In the genomic region with DNA sequence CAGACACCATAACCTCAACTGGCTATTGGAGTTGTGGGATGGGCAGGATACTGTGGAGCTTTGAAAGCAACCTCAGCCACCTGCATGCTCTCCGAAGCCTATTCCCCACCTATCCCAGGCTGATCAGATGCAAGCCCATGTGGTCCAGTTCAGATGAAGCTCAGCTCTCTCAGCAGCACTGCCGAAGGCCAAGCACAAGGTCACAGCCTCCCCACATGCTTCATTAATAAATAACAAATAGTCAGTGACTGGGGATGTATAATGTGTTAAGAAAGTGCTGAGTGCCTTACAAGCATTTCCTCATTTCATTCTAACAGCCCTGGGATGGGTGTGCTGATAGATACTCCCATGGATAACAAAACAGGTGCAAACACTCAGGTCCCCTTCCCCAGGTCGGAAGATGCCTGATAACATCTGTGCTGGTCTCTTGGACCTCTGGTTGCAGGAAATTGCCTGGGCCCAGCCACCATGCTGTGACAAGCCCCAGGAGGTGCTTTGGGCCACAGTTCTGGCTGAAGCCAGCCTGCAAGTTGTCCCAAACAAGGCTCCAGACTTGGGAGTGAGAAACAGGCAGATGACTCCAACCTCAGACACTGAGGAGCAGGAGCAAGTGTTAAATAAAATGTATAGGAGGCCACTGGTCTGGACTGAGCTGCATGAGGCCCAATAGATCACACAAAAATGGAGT, we compare ENCODE assay signal across 15 cellular contexts. TPM values are rescaled to one million over a fixed set of nuclear protein-coding genes. Genes with fewer than 3 reads are reported as not detected.
DNase-seq lines count a peak whose midpoint lies in the region; ATAC-seq and TF ChIP-seq lines count a peak whose summit lies in the region.
"Had no signal": no experiment of that assay in that cellular context is flagged by ENCODE, and none has a peak within 500 bp of the region (broad histone marks: within the 10 kb centered on the region; RNA-seq: fewer than 3 reads in every experiment).

No MANE protein-coding gene starts in this region.

- peaks cover 15% of the 10 kb centered on the region; the same call in 1 of the 2 replicates for H3F3A ChIP-seq in GM23248 (ENCODE audit: insufficient read depth)

- no peak overlapping the region for H3K4me3 Mint-ChIP-seq in activated T-cell treated with anti-CD3 and anti-CD28 coated beads, Interleukin-2, amount 50 U/mL, for 4 hours
- H3K4me3 Mint-ChIP-seq: activated naive CD4-positive, alpha-beta T cell treated with anti-CD3 and anti-CD28 coated beads for 36 hours had no signal

- H3K9me2 ChIP-seq in GM23248 (ENCODE audit: insufficient read depth) = no peaks in the 10 kb centered on the region

- H4K20me1 ChIP-seq in DND-41 (ENCODE audit: insufficient read depth, low read length) (peaks cover 67% of the 10 kb centered on the region), GM23248 (ENCODE audit: insufficient read depth) (no peaks in the 10 kb centered on the region)

- WGBS in GM23248 (ENCODE audit: low coverage in 1 of 2, low lambda C conversion rate in 2 of 2, missing lambda C conversion rate in 2 of 2), 2 experiments = 60 to 68% methylated on average over 3 of the region's 3 CpGs

- H3K9ac ChIP-seq in DND-41 (ENCODE audit: low read depth, low read length) (no peak overlapping the region), skeletal muscle tissue (ENCODE audit: low read depth in 1 of 3, low read length in 3 of 3) (peak overlapping the region in 2 of 3 donors; percentile 43 to 70), GM23248 (no peak overlapping the region)

- H3K79me2 ChIP-seq in DND-41 (ENCODE audit: insufficient read depth, low read length) (peaks cover 86% of the 10 kb centered on the region), GM23248 (ENCODE audit: insufficient read depth) (no peaks in the 10 kb centered on the region)

- H3K9me3 ChIP-seq in DND-41 (ENCODE audit: insufficient read depth, low read length, severe bottlenecking) (no peaks in the 10 kb centered on the region), skeletal muscle tissue (ENCODE audit: control insufficient read depth in 3 of 3, low read length in 3 of 3) (no peaks in the 10 kb centered on the region), GM23248 (ENCODE audit: low read depth) (no peaks in the 10 kb centered on the region)

- H2AFZ ChIP-seq in DND-41 (ENCODE audit: low read depth, low read length) (no peak overlapping the region), GM23248 (no peak overlapping the region)

- H3K36me3 Mint-ChIP-seq in activated T-cell treated with anti-CD3 and anti-CD28 coated beads, Interleukin-2, amount 50 U/mL, for 4 hours (ENCODE audit: insufficient read depth) = peaks cover 2% of the 10 kb centered on the region

- TF ChIP-seq CTCF in DND-41 (IDR thresholded peaks at IDR 0.05; ENCODE audit: borderline replicate concordance, extremely low read depth, low read length, poor library complexity, severe bottlenecking) (no peak), VCaP (conservative IDR thresholded peaks at IDR 0.05) (no peak)

- H3K4me2 ChIP-seq in DND-41 (ENCODE audit: insufficient read depth, low read length) (peak overlapping the region; percentile 94), GM23248 (ENCODE audit: unreplicated experiment) (no peak overlapping the region)

- H3K4me1 ChIP-seq in DND-41 (ENCODE audit: insufficient read depth, low read length) = peaks cover 47% of the 10 kb centered on the region
- peaks cover 76 to 87% (median 85%) of the 10 kb centered on the region in 3 donors for H3K4me1 ChIP-seq in skeletal muscle tissue (ENCODE audit: control insufficient read depth in 3 of 3, insufficient read depth in 3 of 3, low read length in 3 of 3)
- H3K4me1 ChIP-seq in GM23248 (ENCODE audit: insufficient read depth) = peaks cover 30% of the 10 kb centered on the region

- H3K27me3 ChIP-seq in DND-41 (ENCODE audit: insufficient read depth, low read length, poor library complexity) = no peaks in the 10 kb centered on the region
- no peaks in the 10 kb centered on the region for H3K27me3 ChIP-seq in layer of hippocampus (ENCODE audit: control insufficient read depth, insufficient read depth, low read length)
- no peaks in the 10 kb centered on the region for H3K27me3 ChIP-seq in skeletal muscle tissue (ENCODE audit: control insufficient read depth in 3 of 3, insufficient read depth in 3 of 3, low read length in 3 of 3)
- H3K27me3 ChIP-seq in GM23248 (replicated peaks; ENCODE audit: insufficient read depth) = no peaks in the 10 kb centered on the region

- H3K4me3 ChIP-seq in DND-41 (ENCODE audit: low read depth in 1 of 2, low read length in 2 of 2) (no peak overlapping the region), skeletal muscle tissue (ENCODE audit: low read length in 3 of 3) (peak overlapping the region in 2 of 3 donors; percentile 33 to 45), GM23248 (no peak overlapping the region)

- in situ Hi-C loops in GM23248 (cut with MboI) = no loop called here

- no peak for DNase-seq in DND-41
- DNase-seq in NCI-H526 treated with DMSO at 0.1 percent for 48 hours (lab: John Stamatoyannopoulos, UW) = no peak
- DNase-seq in GM23248 = no peak
- no peak for DNase-seq in activated T-cell treated with anti-CD3 and anti-CD28 coated beads, Interleukin-2, amount 50 U/mL, for 4 hours
- DNase-seq in NCI-H187 treated with DMSO at 0.1 percent for 48 hours (lab: John Stamatoyannopoulos, UW) = no peak
- DNase-seq: NCI-H1436; stimulated activated CD4-positive, alpha-beta T cell treated with anti-CD3 and anti-CD28 coated beads, Interleukin-12 subunit alpha, Interleukin-12 subunit beta, amount 100 ng/mL, for 4 hours; stimulated activated naive CD4-positive, alpha-beta T cell treated with Interleukin-2 at 50 U/mL for 16 hours; T1000 had no signal

- no peaks in the 10 kb centered on the region for H3K27me3 Mint-ChIP-seq in activated T-cell treated with anti-CD3 and anti-CD28 coated beads, Interleukin-2, amount 50 U/mL, for 4 hours (ENCODE audit: low read depth)

- peaks cover 74% of the 10 kb centered on the region for H3K4me1 Mint-ChIP-seq in activated T-cell treated with anti-CD3 and anti-CD28 coated beads, Interleukin-2, amount 50 U/mL, for 4 hours (ENCODE audit: low read depth)

- H3K36me3 ChIP-seq in DND-41 (ENCODE audit: insufficient read depth, low read length) = peaks cover 37% of the 10 kb centered on the region
- H3K36me3 ChIP-seq in skeletal muscle tissue (ENCODE audit: control insufficient read depth in 3 of 3, insufficient read depth in 3 of 3, low read length in 3 of 3) = peaks cover 0 to 12% (median 2%) of the 10 kb centered on the region in 3 donors
- no peaks in the 10 kb centered on the region for H3K36me3 ChIP-seq in GM23248 (ENCODE audit: low read depth)

- no peaks in the 10 kb centered on the region for H3K9me3 Mint-ChIP-seq in activated T-cell treated with anti-CD3 and anti-CD28 coated beads, Interleukin-2, amount 50 U/mL, for 4 hours
- H3K9me3 Mint-ChIP-seq: activated naive CD4-positive, alpha-beta T cell treated with anti-CD3 and anti-CD28 coated beads for 36 hours had no signal

- H3K27ac ChIP-seq in DND-41 (ENCODE audit: low read length) (0 out of 2 replicates have a peak overlapping the region, but pooled peaks have one; percentile 12), VCaP (peak overlapping the region; percentile 99), layer of hippocampus (ENCODE audit: low read depth, low read length) (peak overlapping the region; percentile 89), skeletal muscle tissue (ENCODE audit: low read depth, low read length) (peak overlapping the region; percentile 84), GM23248 (no peak overlapping the region)

- ATAC-seq in DND-41 (ENCODE audit: insufficient read depth, low read depth) = no peak
- ATAC-seq in activated T-cell treated with anti-CD3 and anti-CD28 coated beads, Interleukin-2, amount 50 U/mL, for 4 hours = no peak

RNA-seq across cellular contexts. Expression of gene ACSS1, which starts 3.7 kb away (rescaled TPM):
- 8.9 TPM for total RNA-seq in skeletal muscle tissue
- total RNA-seq in GM23248 (2014; rRNA removed; shearing (Covaris generic)) = under 0.01 and 1.1 TPM in 2 replicates
- 0.61 and 0.94 TPM in 2 replicates for polyA plus RNA-seq in GM23248 (2016; fragmentation: Nextera tagmentation; extraction: Ambion mirVana)
- 1 to 10 TPM; 5.4 to 8.8 (median 8.0) TPM for total RNA-seq in activated T-cell treated with anti-CD3 and anti-CD28 coated beads, Interleukin-2, amount 50 U/mL, for 4 hours

RNA-seq across cellular contexts. Expression of gene VSX1, which starts 27.7 kb away (rescaled TPM):
- total RNA-seq in skeletal muscle tissue = not detected
- not detected in 2 replicates for total RNA-seq in GM23248 (2014; rRNA removed; shearing (Covaris generic))
- not detected in 2 replicates for polyA plus RNA-seq in GM23248 (2016; fragmentation: Nextera tagmentation; extraction: Ambion mirVana)
- total RNA-seq in activated T-cell treated with anti-CD3 and anti-CD28 coated beads, Interleukin-2, amount 50 U/mL, for 4 hours = not detected
- total RNA-seq: activated naive CD4-positive, alpha-beta T cell treated with anti-CD3 and anti-CD28 coated beads for 36 hours; OCI-LY7 had no signal
- polyA plus RNA-seq: keratinocyte had no signal

Comparison
In these comparisons a context has a peak if more than half of its experiments do, and no peak if none do; other contexts are left out.
1. H3K4me3 ChIP-seq: peak in skeletal muscle tissue (2 of 3); none in DND-41 (0 of 2) and GM23248 (single experiment).
2. H3K9ac ChIP-seq: peak in skeletal muscle tissue (2 of 3); none in DND-41 (single experiment) and GM23248 (single experiment).